Comparison of ENCODE assay signal across 8 cellular contexts in genomic region chr14:20332386-20332945, GRCh38. TPM values are rescaled to one million over a fixed set of nuclear protein-coding genes. Genes with fewer than 3 reads are reported as not detected.
A peak's percentile ranks its signal among the peaks of the same experiment; 100 is the strongest.
DNase-seq lines count a peak whose midpoint lies in the region; ATAC-seq lines count a peak whose summit lies in the region.

No MANE protein-coding gene starts in this region.

- peaks cover 0 to 7% (median 0%) of the 10 kb centered on the region in 3 donors for H3K36me3 ChIP-seq in skeletal muscle tissue (ENCODE audit: control insufficient read depth in 3 of 3, insufficient read depth in 3 of 3, low read length in 3 of 3)

- POLR2A ChIA-PET in activated naive CD8-positive, alpha-beta T cell treated with anti-CD3 and anti-CD28 coated beads, Interleukin-2, amount 10 ng/mL, durations not matched to agents 7 days and 5 days (lab: Charles Lee): interaction anchor here (0.9 to 3.1 kb wide), 2 partner anchors 10 to 137 kb away, joined by 3 to 43 read pairs; partner anchors contain the start of gene PARP2

- peak overlapping the region; percentile 98 for H3K4me3 ChIP-seq in iPS-11a (ENCODE audit: low read depth, low read length)
- peak overlapping the region; percentile 90 to 99 (median 92) for H3K4me3 ChIP-seq in skeletal muscle tissue (ENCODE audit: low read length in 3 of 3)

- H3K27me3 Mint-ChIP-seq in activated CD4-positive, alpha-beta T cell treated with anti-CD3 and anti-CD28 coated beads, Interleukin-2, amount 10 ng/mL, durations not matched to agents 24 days and 14 days: peaks cover 1% of the 10 kb centered on the region
- no peaks in the 10 kb centered on the region for H3K27me3 Mint-ChIP-seq in activated naive CD8-positive, alpha-beta T cell treated with anti-CD3 and anti-CD28 coated beads, Interleukin-2, amount 10 ng/mL, durations not matched to agents 7 days and 5 days

- peak overlapping the region; percentile 85 to 92 (median 86) for H3K9ac ChIP-seq in skeletal muscle tissue (ENCODE audit: low read depth in 1 of 3, low read length in 3 of 3)

- peaks cover 0 to 9% (median 5%) of the 10 kb centered on the region in 3 donors for H3K4me1 ChIP-seq in skeletal muscle tissue (ENCODE audit: control insufficient read depth in 3 of 3, insufficient read depth in 3 of 3, low read length in 3 of 3)

- H3K27ac Mint-ChIP-seq in activated CD4-positive, alpha-beta T cell treated with anti-CD3 and anti-CD28 coated beads, Interleukin-2, amount 10 ng/mL, durations not matched to agents 24 days and 14 days: peak overlapping the region; percentile 94
- H3K27ac Mint-ChIP-seq in activated naive CD8-positive, alpha-beta T cell treated with anti-CD3 and anti-CD28 coated beads, Interleukin-2, amount 10 ng/mL, durations not matched to agents 7 days and 5 days: peak overlapping the region; percentile 87

- no peaks in the 10 kb centered on the region for H3K9me3 Mint-ChIP-seq in activated CD4-positive, alpha-beta T cell treated with anti-CD3 and anti-CD28 coated beads, Interleukin-2, amount 10 ng/mL, durations not matched to agents 24 days and 14 days
- H3K9me3 Mint-ChIP-seq in activated naive CD8-positive, alpha-beta T cell treated with anti-CD3 and anti-CD28 coated beads, Interleukin-2, amount 10 ng/mL, durations not matched to agents 7 days and 5 days: no peaks in the 10 kb centered on the region

- ATAC-seq in HG03442 (IDR thresholded peaks at IDR 0.05; ENCODE audit: unreplicated experiment): peak; percentile 2
- ATAC-seq in activated naive CD8-positive, alpha-beta T cell treated with anti-CD3 and anti-CD28 coated beads, Interleukin-2, amount 10 ng/mL, durations not matched to agents 7 days and 5 days (ENCODE audit: low read depth): no peak
- no peak for ATAC-seq in GM18519 (IDR thresholded peaks at IDR 0.05; ENCODE audit: low FRiP score, unreplicated experiment)

- no peaks in the 10 kb centered on the region for H3K9me3 ChIP-seq in skeletal muscle tissue (ENCODE audit: control insufficient read depth in 3 of 3, low read length in 3 of 3)

- H3K27me3 ChIP-seq in skeletal muscle tissue (ENCODE audit: control insufficient read depth in 3 of 3, insufficient read depth in 3 of 3, low read length in 3 of 3): no peaks in the 10 kb centered on the region

- H3K27ac ChIP-seq in skeletal muscle tissue (ENCODE audit: low read depth, low read length): peak overlapping the region; percentile 84

- intact Hi-C loops in activated CD4-positive, alpha-beta T cell treated with anti-CD3 and anti-CD28 coated beads, Interleukin-2, amount 10 ng/mL, durations not matched to agents 24 days and 14 days (cut with micrococcal nuclease): loop anchor here (1.0 to 2.0 kb wide), 2 partner anchors 34 to 277 kb away; no protein-coding TSS in a partner anchor

- peak overlapping the region; percentile 99 for H3K4me3 Mint-ChIP-seq in activated CD4-positive, alpha-beta T cell treated with anti-CD3 and anti-CD28 coated beads, Interleukin-2, amount 10 ng/mL, durations not matched to agents 24 days and 14 days
- H3K4me3 Mint-ChIP-seq in activated naive CD8-positive, alpha-beta T cell treated with anti-CD3 and anti-CD28 coated beads, Interleukin-2, amount 10 ng/mL, durations not matched to agents 7 days and 5 days: peak overlapping the region; percentile 99

- peaks cover 42% of the 10 kb centered on the region for H3K4me1 Mint-ChIP-seq in activated CD4-positive, alpha-beta T cell treated with anti-CD3 and anti-CD28 coated beads, Interleukin-2, amount 10 ng/mL, durations not matched to agents 24 days and 14 days
- peaks cover 36% of the 10 kb centered on the region for H3K4me1 Mint-ChIP-seq in activated naive CD8-positive, alpha-beta T cell treated with anti-CD3 and anti-CD28 coated beads, Interleukin-2, amount 10 ng/mL, durations not matched to agents 7 days and 5 days

- H3K36me3 Mint-ChIP-seq in activated CD4-positive, alpha-beta T cell treated with anti-CD3 and anti-CD28 coated beads, Interleukin-2, amount 10 ng/mL, durations not matched to agents 24 days and 14 days (ENCODE audit: low read depth): peaks cover 24% of the 10 kb centered on the region
- H3K36me3 Mint-ChIP-seq in activated naive CD8-positive, alpha-beta T cell treated with anti-CD3 and anti-CD28 coated beads, Interleukin-2, amount 10 ng/mL, durations not matched to agents 7 days and 5 days: peaks cover 2% of the 10 kb centered on the region

- DNase-seq in activated CD4-positive, alpha-beta T cell treated with anti-CD3 and anti-CD28 coated beads, Interleukin-2, amount 10 ng/mL, durations not matched to agents 24 days and 14 days: peak; percentile 64
- DNase-seq in activated CD4-positive, alpha-beta T cell treated with anti-CD3 and anti-CD28 coated beads for 1 hour: no peak
- no peak for DNase-seq in activated naive CD8-positive, alpha-beta T cell treated with anti-CD3 and anti-CD28 coated beads, Interleukin-2, amount 10 ng/mL, durations not matched to agents 7 days and 5 days
- DNase-seq in GOT3 (lab: John Stamatoyannopoulos, UW): no peak

RNA-seq across cellular contexts. Expression of gene CCNB1IP1, which starts 0.6 kb away (rescaled TPM):
- total RNA-seq in activated CD4-positive, alpha-beta T cell treated with anti-CD3 and anti-CD28 coated beads, Interleukin-2, amount 10 ng/mL, durations not matched to agents 24 days and 14 days: 60.5 and 61.8 TPM in 2 replicates
- total RNA-seq in activated naive CD8-positive, alpha-beta T cell treated with anti-CD3 and anti-CD28 coated beads, Interleukin-2, amount 10 ng/mL, durations not matched to agents 7 days and 5 days: 10 to 100 TPM; 35.0 to 39.5 TPM
- 57.4 TPM for total RNA-seq in skeletal muscle tissue

RNA-seq across cellular contexts. Expression of gene PARP2, which starts 11.0 kb away (rescaled TPM):
- total RNA-seq in activated CD4-positive, alpha-beta T cell treated with anti-CD3 and anti-CD28 coated beads, Interleukin-2, amount 10 ng/mL, durations not matched to agents 24 days and 14 days: 32.0 and 33.1 TPM in 2 replicates
- 10 to 100 TPM; 28.3 to 32.7 TPM for total RNA-seq in activated naive CD8-positive, alpha-beta T cell treated with anti-CD3 and anti-CD28 coated beads, Interleukin-2, amount 10 ng/mL, durations not matched to agents 7 days and 5 days
- total RNA-seq in skeletal muscle tissue: 8.4 TPM

RNA-seq across cellular contexts. Expression of gene TTC5, which starts 26.7 kb away (rescaled TPM):
- total RNA-seq in activated CD4-positive, alpha-beta T cell treated with anti-CD3 and anti-CD28 coated beads, Interleukin-2, amount 10 ng/mL, durations not matched to agents 24 days and 14 days: 36.2 and 39.7 TPM in 2 replicates
- total RNA-seq in activated naive CD8-positive, alpha-beta T cell treated with anti-CD3 and anti-CD28 coated beads, Interleukin-2, amount 10 ng/mL, durations not matched to agents 7 days and 5 days: 10 to 100 TPM; 21.9 to 22.2 TPM
- 16.7 TPM for total RNA-seq in skeletal muscle tissue
